Comparison of ENCODE assay signal across 9 cellular contexts in the genomic region with DNA sequence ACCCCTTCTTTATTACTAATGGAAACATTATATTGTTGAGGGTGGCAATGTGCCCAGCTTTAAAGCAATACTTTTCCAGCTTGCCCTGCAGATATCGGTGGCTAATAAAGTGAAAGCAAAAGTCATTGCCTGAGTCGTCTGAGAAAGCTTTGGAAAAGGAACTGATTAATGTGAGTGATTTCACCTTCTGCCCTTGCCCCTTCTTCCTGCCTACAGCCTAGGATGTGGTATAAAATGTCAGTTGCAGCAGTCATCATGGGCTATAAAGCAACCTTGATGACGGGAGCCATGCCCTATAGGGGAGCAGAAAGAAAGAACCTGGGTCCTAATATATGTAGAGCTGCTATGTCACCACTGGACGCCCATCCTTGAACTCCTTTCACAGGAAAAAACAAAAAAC.
DNase-seq lines count a peak whose midpoint lies in the region; ATAC-seq and TF ChIP-seq lines count a peak whose summit lies in the region.
"Had no signal": no experiment of that assay in that cellular context is flagged by ENCODE, and none has a peak within 500 bp of the region (broad histone marks: within the 10 kb centered on the region; RNA-seq: fewer than 3 reads in every experiment).

No MANE protein-coding gene starts in this region.

- H3K9me3 ChIP-seq in CD4-positive, alpha-beta T cell (ENCODE audit: control insufficient read depth, low read length), result no peaks in the 10 kb centered on the region

- peaks cover 15% of the 10 kb centered on the region for H3K4me1 Mint-ChIP-seq in CD4-positive, alpha-beta T cell (ENCODE audit: low read depth)
- H3K4me1 Mint-ChIP-seq in HFFc6 (ENCODE audit: low read depth), result no peaks in the 10 kb centered on the region
- peaks cover 10% of the 10 kb centered on the region for H3K4me1 Mint-ChIP-seq in activated CD8-positive, alpha-beta T cell treated with anti-CD3 and anti-CD28 coated beads, Interleukin-2, amount 10 ng/mL, durations not matched to agents 7 days and 5 days (ENCODE audit: low read depth)

- no peaks in the 10 kb centered on the region for H3K36me3 Mint-ChIP-seq in CD4-positive, alpha-beta T cell (ENCODE audit: low read depth)
- no peaks in the 10 kb centered on the region for H3K36me3 Mint-ChIP-seq in HFFc6 (ENCODE audit: low read depth)
- peaks cover 9% of the 10 kb centered on the region for H3K36me3 Mint-ChIP-seq in activated CD8-positive, alpha-beta T cell treated with anti-CD3 and anti-CD28 coated beads, Interleukin-2, amount 10 ng/mL, durations not matched to agents 7 days and 5 days (ENCODE audit: low read depth)

- peak overlapping the region; percentile 76 for H3K4me3 Mint-ChIP-seq in CD4-positive, alpha-beta T cell
- peak overlapping the region; percentile 69 for H3K4me3 Mint-ChIP-seq in HFFc6
- peak overlapping the region; percentile 67 for H3K4me3 Mint-ChIP-seq in activated CD8-positive, alpha-beta T cell treated with anti-CD3 and anti-CD28 coated beads, Interleukin-2, amount 10 ng/mL, durations not matched to agents 7 days and 5 days

- no peaks in the 10 kb centered on the region for H3K9me3 Mint-ChIP-seq in CD4-positive, alpha-beta T cell
- no peaks in the 10 kb centered on the region for H3K9me3 Mint-ChIP-seq in HFFc6
- no peaks in the 10 kb centered on the region for H3K9me3 Mint-ChIP-seq in activated CD8-positive, alpha-beta T cell treated with anti-CD3 and anti-CD28 coated beads, Interleukin-2, amount 10 ng/mL, durations not matched to agents 7 days and 5 days (ENCODE audit: insufficient read depth)

- no peak overlapping the region for H3K27ac ChIP-seq in CD4-positive, alpha-beta T cell (ENCODE audit: low read depth, low read length)
- H3K27ac ChIP-seq in foreskin keratinocyte, result no peak overlapping the region

- TF ChIP-seq CTCF in CD4-positive, alpha-beta T cell (IDR thresholded peaks at IDR 0.05), result no peak
- TF ChIP-seq CTCF in HFFc6 (IDR thresholded peaks at IDR 0.05), result no peak
- no peak for TF ChIP-seq CTCF in foreskin keratinocyte (conservative IDR thresholded peaks at IDR 0.05)

- H3K27me3 ChIP-seq in CD4-positive, alpha-beta T cell (ENCODE audit: control insufficient read depth, insufficient read depth, low read length), result no peaks in the 10 kb centered on the region
- no peaks in the 10 kb centered on the region for H3K27me3 ChIP-seq in foreskin keratinocyte

- ATAC-seq in CD4-positive, alpha-beta T cell (ENCODE audit: poor library complexity), result peak; percentile 59
- peak; percentile 79 for ATAC-seq in activated CD8-positive, alpha-beta T cell treated with anti-CD3 and anti-CD28 coated beads, Interleukin-2, amount 10 ng/mL, durations not matched to agents 7 days and 5 days
- ATAC-seq in GM18861 (IDR thresholded peaks at IDR 0.05; ENCODE audit: unreplicated experiment), result no peak
- ATAC-seq in foreskin keratinocyte, result no peak

- peak overlapping the region; percentile 63 for H3K27ac Mint-ChIP-seq in CD4-positive, alpha-beta T cell
- no peak overlapping the region for H3K27ac Mint-ChIP-seq in HFFc6
- peak overlapping the region; percentile 87 for H3K27ac Mint-ChIP-seq in activated CD8-positive, alpha-beta T cell treated with anti-CD3 and anti-CD28 coated beads, Interleukin-2, amount 10 ng/mL, durations not matched to agents 7 days and 5 days

- DNase-seq in CD4-positive, alpha-beta T cell, result no peak
- DNase-seq in HFFc6, result no peak
- peak; percentile 33 for DNase-seq in activated CD8-positive, alpha-beta T cell treated with anti-CD3 and anti-CD28 coated beads, Interleukin-2, amount 10 ng/mL, durations not matched to agents 7 days and 5 days
- peak; percentile 60 to 79 for DNase-seq in lung microvascular endothelial cell (ENCODE audit: low read depth in 2 of 2)
- no peak for DNase-seq in occipital lobe (lab: John Stamatoyannopoulos, UW)
- DNase-seq in DMS79 (lab: John Stamatoyannopoulos, UW), result no peak
- no peak for DNase-seq in foreskin keratinocyte
- DNase-seq: Right ventricle myocardium superior had no signal

- no peaks in the 10 kb centered on the region for H3K27me3 Mint-ChIP-seq in CD4-positive, alpha-beta T cell
- peaks cover 6% of the 10 kb centered on the region for H3K27me3 Mint-ChIP-seq in HFFc6 (ENCODE audit: insufficient read depth)
- no peaks in the 10 kb centered on the region for H3K27me3 Mint-ChIP-seq in activated CD8-positive, alpha-beta T cell treated with anti-CD3 and anti-CD28 coated beads, Interleukin-2, amount 10 ng/mL, durations not matched to agents 7 days and 5 days (ENCODE audit: low read depth)

- no peaks in the 10 kb centered on the region for H3K4me1 ChIP-seq in foreskin keratinocyte

- intact Hi-C loops in CD4-positive, alpha-beta T cell (cut with DNase I, micrococcal nuclease), result no loop called here

- POLR2A ChIA-PET in CD4-positive, alpha-beta T cell (lab: Charles Lee), result interaction anchor here (1.6 to 1.7 kb wide), 2 partner anchors 20 to 132 kb away, joined by 3 to 12 read pairs; a partner anchor contains a TSS
- POLR2A ChIA-PET in activated CD8-positive, alpha-beta T cell treated with anti-CD3 and anti-CD28 coated beads, Interleukin-2, amount 10 ng/mL, durations not matched to agents 7 days and 5 days (lab: Charles Lee), result interaction anchor here (0.8 to 1.6 kb wide), 4 partner anchors 57 to 136 kb away, joined by 3 to 8 read pairs (median 4); a partner anchor contains a TSS

- CTCF ChIA-PET in CD4-positive, alpha-beta T cell (lab: Charles Lee), result interaction anchor here (1.5 kb wide), 1 partner anchor 162 kb away, joined by 3 read pairs; no protein-coding TSS in a partner anchor
- CTCF ChIA-PET in activated CD8-positive, alpha-beta T cell treated with anti-CD3 and anti-CD28 coated beads, Interleukin-2, amount 10 ng/mL, durations not matched to agents 7 days and 5 days (lab: Charles Lee), result interaction anchor here (0.8 to 1.2 kb wide), 4 partner anchors 57 to 301 kb away, joined by 3 to 5 read pairs (median 3); no protein-coding TSS in a partner anchor

Comparison
In these comparisons a context has a peak if more than half of its experiments do, and no peak if none do; other contexts are left out.
1. ATAC-seq: peak in CD4-positive, alpha-beta T cell (single experiment) and activated CD8-positive, alpha-beta T cell treated with anti-CD3 and anti-CD28 coated beads, Interleukin-2, amount 10 ng/mL, durations not matched to agents 7 days and 5 days (single experiment); none in GM18861 (single experiment) and foreskin keratinocyte (single experiment).
2. DNase-seq: peak in activated CD8-positive, alpha-beta T cell treated with anti-CD3 and anti-CD28 coated beads, Interleukin-2, amount 10 ng/mL, durations not matched to agents 7 days and 5 days (single experiment) and lung microvascular endothelial cell (2 of 2); none in CD4-positive, alpha-beta T cell (0 of 10), HFFc6 (single experiment), occipital lobe (single experiment), DMS79 (single experiment) and foreskin keratinocyte (0 of 2).
3. Peak in every context shown above with its lines, with median percentiles within 50 percentile points of each other: H3K4me3 Mint-ChIP-seq.